In the genomic region with DNA sequence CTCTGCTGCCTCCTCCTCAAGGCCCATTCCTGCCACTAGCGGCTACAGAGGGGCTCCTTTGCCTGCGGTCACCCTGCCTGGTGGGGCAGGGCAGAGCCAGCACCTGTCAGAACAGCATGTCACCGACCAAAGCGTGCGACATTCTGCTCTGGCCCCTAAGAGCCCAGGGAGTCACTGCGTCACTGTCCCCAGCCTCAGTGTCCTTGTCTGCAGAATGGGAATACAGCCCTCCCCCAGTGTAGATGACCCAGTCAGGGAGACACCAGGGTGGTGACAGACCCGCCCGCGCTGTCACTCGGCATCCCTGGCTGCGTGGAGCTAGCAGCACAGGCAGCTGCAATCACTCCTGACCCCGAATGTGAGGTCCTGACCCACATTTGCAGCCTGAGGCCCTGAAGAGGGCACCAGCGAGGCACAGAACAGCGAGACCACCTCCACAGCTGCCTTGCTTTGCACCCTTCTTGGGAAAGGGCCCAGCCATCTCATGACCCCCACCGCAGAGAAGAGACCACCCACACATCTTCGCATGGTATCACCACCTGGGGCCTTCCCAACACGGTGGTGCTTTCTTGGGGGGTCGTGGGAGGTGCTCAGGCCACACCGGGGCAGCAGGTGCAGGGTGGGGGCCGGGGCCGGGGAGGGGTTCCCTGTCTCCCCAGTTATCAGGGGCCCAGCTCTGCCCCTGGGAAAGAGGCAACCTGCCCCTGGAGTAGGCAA, we compare ENCODE assay signal across 1 cellular context.
TF ChIP-seq lines count a peak whose summit lies in the region.

No MANE protein-coding gene starts in this region.

TF ChIP-seq in endothelial cell of umbilical vein, 7 proteins besides CTCF, POLR2A, EP300 and RAD21:
- TF ChIP-seq, protein P1, sequence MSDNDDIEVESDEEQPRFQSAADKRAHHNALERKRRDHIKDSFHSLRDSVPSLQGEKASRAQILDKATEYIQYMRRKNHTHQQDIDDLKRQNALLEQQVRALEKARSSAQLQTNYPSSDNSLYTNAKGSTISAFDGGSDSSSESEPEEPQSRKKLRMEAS (IDR thresholded peaks at IDR 0.05; ENCODE audit: insufficient read depth, insufficient read length): no peak
- TF ChIP-seq POLR2AphosphoS5 (IDR thresholded peaks at IDR 0.05; ENCODE audit: insufficient read depth, low read depth, low read length) (no peak), GATA2 (IDR thresholded peaks at IDR 0.05; ENCODE audit: insufficient read depth, insufficient read length, low read depth, low read length) (no peak), JUN (IDR thresholded peaks at IDR 0.05; ENCODE audit: borderline replicate concordance, insufficient read depth, insufficient read length, low read depth) (no peak), EZH2 (IDR thresholded peaks at IDR 0.05; ENCODE audit: borderline replicate concordance, low read depth, low read length, severe bottlenecking) (no peak), MYC (IDR thresholded peaks at IDR 0.05; ENCODE audit: low read depth, low read length) (no peak), FOS (IDR thresholded peaks at IDR 0.05; ENCODE audit: borderline replicate concordance, insufficient read depth, low read length) (no peak)
TF ChIP-seq in endothelial cell of umbilical vein: peak in this region for 0.
